Comparison of ENCODE assay signal across 8 cellular contexts in the genomic region with DNA sequence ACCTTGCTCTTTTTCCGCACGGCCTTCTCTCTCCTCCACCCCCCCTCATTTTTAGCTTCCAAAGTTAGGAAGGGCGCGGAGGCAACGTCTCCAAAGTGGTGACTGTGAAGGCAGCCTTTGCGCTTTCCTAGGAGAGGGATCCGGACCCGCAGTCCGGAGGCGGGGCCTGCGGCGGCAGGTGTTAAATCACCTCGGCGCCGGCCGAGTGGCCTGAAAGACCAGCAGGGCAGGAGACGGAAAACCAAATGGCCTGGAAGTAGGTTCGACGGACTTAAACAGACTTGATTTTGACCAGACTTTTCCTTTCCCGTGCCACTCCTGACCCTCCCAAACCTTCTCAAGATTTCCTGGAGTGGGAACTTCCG. TPM values are rescaled to one million over a fixed set of nuclear protein-coding genes. Genes with fewer than 3 reads are reported as not detected.
DNase-seq lines count a peak whose midpoint lies in the region; ATAC-seq and TF ChIP-seq lines count a peak whose summit lies in the region.

No MANE protein-coding gene starts in this region.

- H3K36me3 ChIP-seq in gastroesophageal sphincter (peaks cover 0 to 6% of the 10 kb centered on the region in 2 donors), neutrophil (no peaks in the 10 kb centered on the region), uterus (no peaks in the 10 kb centered on the region)

- intact Hi-C loops in uterus (cut with DNase I; ENCODE audit: low total_unique reads) = loop anchor here (10.0 kb wide), 1 partner anchor 1235 kb away; the partner anchor contains the start of genes CFAP210 and PHOSPHO2

- 0% methylated on average over 4 of the region's 21 CpGs; no CpG with 5 or more reads in 1 of the 2 donors for WGBS in gastroesophageal sphincter (ENCODE audit: low coverage in 1 of 2), 2 donors

- H3K4me3 ChIP-seq in gastroesophageal sphincter = peak overlapping the region; percentile 86 to 91
- H3K4me3 ChIP-seq in neutrophil (ENCODE audit: low read depth in 1 of 2, low read length in 1 of 2) = peak overlapping the region; percentile 86
- H3K4me3 ChIP-seq in uterus = peak overlapping the region; percentile 73 to 90

- ATAC-seq in HG02798 (IDR thresholded peaks at IDR 0.05; ENCODE audit: poor library complexity, unreplicated experiment) = peak; percentile 6
- ATAC-seq in gastroesophageal sphincter = peak; percentile 1

- TF ChIP-seq CTCF in gastroesophageal sphincter (IDR thresholded peaks at IDR 0.05) = no peak
- no peak for TF ChIP-seq CTCF in neutrophil (IDR thresholded peaks at IDR 0.05)
- peak in 1 of 4 experiments; percentile 3 for TF ChIP-seq CTCF in uterus (IDR thresholded peaks at IDR 0.05)

- TF ChIP-seq EP300 in gastroesophageal sphincter (IDR thresholded peaks at IDR 0.05) = no peak

- H3K4me1 ChIP-seq in gastroesophageal sphincter = peaks cover 0 to 52% (median 10%) of the 10 kb centered on the region in 3 donors
- H3K4me1 ChIP-seq in neutrophil (ENCODE audit: control insufficient read depth in 1 of 2, insufficient read depth in 1 of 2, low read depth in 1 of 2, low read length in 1 of 2) = peaks cover 23 to 28% of the 10 kb centered on the region in 2 experiments
- H3K4me1 ChIP-seq in uterus = no peaks in the 10 kb centered on the region

- H3K27me3 ChIP-seq in gastroesophageal sphincter (no peaks in the 10 kb centered on the region), neutrophil (no peaks in the 10 kb centered on the region), uterus (no peaks in the 10 kb centered on the region)

- H3K9me3 ChIP-seq in gastroesophageal sphincter (no peaks in the 10 kb centered on the region), neutrophil (no peaks in the 10 kb centered on the region), uterus (no peaks in the 10 kb centered on the region)

- TF ChIP-seq POLR2A in gastroesophageal sphincter (IDR thresholded peaks at IDR 0.05) (no peak), uterus (IDR thresholded peaks at IDR 0.05) (no peak)

- peak overlapping the region; percentile 82 to 97 (median 96) for H3K27ac ChIP-seq in gastroesophageal sphincter
- peak overlapping the region; percentile 88 for H3K27ac ChIP-seq in neutrophil
- H3K27ac ChIP-seq in uterus = peak overlapping the region; percentile 88 to 89

- DNase-seq in NCI-H2081 (lab: John Stamatoyannopoulos, UW) (peak; percentile 43 to 52), NCI-H2081 treated with DMSO at 0.1 percent for 48 hours (lab: John Stamatoyannopoulos, UW) (no peak), NCI-H774 (lab: John Stamatoyannopoulos, UW) (peak; percentile 49), activated gamma-delta T cell treated with Interleukin-2 at 50 U/mL for 16 hours (peak; percentile 24), uterus (peak; percentile 42 to 44)

RNA-seq across cellular contexts. Expression of gene GORASP2, which starts 0.6 kb away (rescaled TPM):
- total RNA-seq in gastroesophageal sphincter (10 to 100 TPM; 36.1 to 48.2 (median 42.0) TPM), uterus (100 to 1,000 TPM in 1 of 4 donors, 10 to 100 TPM in 3; 23.1 to 116 (median 65.4) TPM)
